35 cellular contexts compared by ENCODE assay signal in genomic region chr20:58173091-58173490, GRCh38. TPM values are rescaled to one million over a fixed set of nuclear protein-coding genes. Genes with fewer than 3 reads are reported as not detected.
"Had no signal": no experiment of that assay in that cellular context is flagged by ENCODE, and none has a peak within 500 bp of the region (broad histone marks: within the 10 kb centered on the region; RNA-seq: fewer than 3 reads in every experiment).

No MANE protein-coding gene starts in this region.

- H3K27me3 Mint-ChIP-seq: activated naive CD8-positive, alpha-beta T cell treated with anti-CD3 and anti-CD28 coated beads, Interleukin-2, amount 10 ng/mL, durations not matched to agents 7 days and 5 days had no signal

- H3K9me3 ChIP-seq: gastrocnemius medialis, mucosa of descending colon, right lobe of liver, upper lobe of right lung had no signal

- H3K27ac ChIP-seq: right lobe of liver had no signal

- H3K27me3 ChIP-seq: gastrocnemius medialis, right lobe of liver, upper lobe of right lung had no signal

- H3K4me3 Mint-ChIP-seq: activated naive CD4-positive, alpha-beta T cell treated with anti-CD3 and anti-CD28 coated beads for 36 hours; activated naive CD8-positive, alpha-beta T cell treated with anti-CD3 and anti-CD28 coated beads, Interleukin-2, amount 10 ng/mL, durations not matched to agents 7 days and 5 days; activated T-helper 1 cell treated with anti-CD3 and anti-CD28 coated beads, Interleukin-12 subunit alpha, Interleukin-12 subunit beta, Interleukin-2, Interleukin-4 antibody, amounts not matched to agents 30 ng/mL and 10 ng/mL and 1 ng/mL, durations not matched to agents 14 hours and 24 hours and 36 hours; effector memory CD8-positive, alpha-beta T cell; natural killer cell treated with Interleukin-12 subunit alpha and Interleukin-12 subunit beta and Interleukin-15 and Interleukin-18, amount 100 ng/mL, for 72 hours; T-helper 2 cell treated with Interferon-gamma antibody and Interleukin-4, amounts not matched to agents 5 μg/mL and 100 μg/mL, for 36 hours had no signal

- H3K9me3 Mint-ChIP-seq: activated naive CD4-positive, alpha-beta T cell treated with anti-CD3 and anti-CD28 coated beads for 36 hours; activated naive CD8-positive, alpha-beta T cell treated with anti-CD3 and anti-CD28 coated beads, Interleukin-2, amount 10 ng/mL, durations not matched to agents 7 days and 5 days; activated T-helper 1 cell treated with anti-CD3 and anti-CD28 coated beads, Interleukin-12 subunit alpha, Interleukin-12 subunit beta, Interleukin-2, Interleukin-4 antibody, amounts not matched to agents 30 ng/mL and 10 ng/mL and 1 ng/mL, durations not matched to agents 14 hours and 24 hours and 36 hours; effector memory CD8-positive, alpha-beta T cell; natural killer cell treated with Interleukin-12 subunit alpha and Interleukin-12 subunit beta and Interleukin-15 and Interleukin-18, amount 100 ng/mL, for 72 hours; T-cell; T-helper 2 cell treated with Interferon-gamma antibody and Interleukin-4, amounts not matched to agents 5 μg/mL and 100 μg/mL, for 36 hours had no signal

- H3K27ac Mint-ChIP-seq: activated naive CD4-positive, alpha-beta T cell treated with anti-CD3 and anti-CD28 coated beads for 36 hours; activated naive CD8-positive, alpha-beta T cell treated with anti-CD3 and anti-CD28 coated beads, Interleukin-2, amount 10 ng/mL, durations not matched to agents 7 days and 5 days; activated T-helper 1 cell treated with anti-CD3 and anti-CD28 coated beads, Interleukin-12 subunit alpha, Interleukin-12 subunit beta, Interleukin-2, Interleukin-4 antibody, amounts not matched to agents 30 ng/mL and 10 ng/mL and 1 ng/mL, durations not matched to agents 14 hours and 24 hours and 36 hours; effector memory CD8-positive, alpha-beta T cell; natural killer cell treated with Interleukin-12 subunit alpha and Interleukin-12 subunit beta and Interleukin-15 and Interleukin-18, amount 100 ng/mL, for 72 hours; T-cell; T-helper 2 cell treated with Interferon-gamma antibody and Interleukin-4, amounts not matched to agents 5 μg/mL and 100 μg/mL, for 36 hours had no signal

- DNase-seq: activated CD4-positive, alpha-beta T cell treated with anti-CD3 and anti-CD28 coated beads for 4 hours; activated CD4-positive, alpha-beta T cell treated with anti-CD3 and anti-CD28 coated beads, Interleukin-2, amount 50 U/mL, for 48 hours; activated CD8-positive, alpha-beta memory T cell treated with anti-CD3 and anti-CD28 coated beads for 24 hours; activated effector memory CD4-positive, alpha-beta T cell treated with anti-CD3 and anti-CD28 coated beads, Interleukin-2, amount 50 U/mL, for 16 hours; activated naive CD4-positive, alpha-beta T cell treated with anti-CD3 and anti-CD28 coated beads for 36 hours; activated naive CD8-positive, alpha-beta T cell treated with anti-CD3 and anti-CD28 coated beads, Interleukin-2, amount 10 ng/mL, durations not matched to agents 7 days and 5 days; activated T-cell treated with anti-CD3 and anti-CD28 coated beads, Interleukin-2, amount 50 U/mL, for 1 hour; amniotic stem cell; caudate nucleus; cortex of kidney; effector memory CD8-positive, alpha-beta T cell; erythroblast; gastrocnemius medialis; glutamatergic neuron; islet precursor cell; left cardiac atrium; left ventricle myocardium superior; mucosa of descending colon; right lobe of liver; stimulated activated CD4-positive, alpha-beta T cell treated with anti-CD3 and anti-CD28 coated beads, Interleukin-2, amount 100 ng/mL, for 48 hours; stimulated activated naive CD8-positive, alpha-beta T cell treated with anti-CD3 and anti-CD28 coated beads, Interleukin-15, Interleukin-2, amounts not matched to agents 100 U/mL and 50 U/mL, for 24 hours; T-cell; upper lobe of right lung had no signal

- H3K4me3 ChIP-seq: gastrocnemius medialis, mucosa of descending colon, right lobe of liver, upper lobe of right lung had no signal

- ATAC-seq: effector memory CD8-positive, alpha-beta T cell; gastrocnemius medialis; left cardiac atrium; left ventricle myocardium superior; mucosa of descending colon; natural killer cell treated with Interleukin-12 subunit alpha and Interleukin-12 subunit beta and Interleukin-15 and Interleukin-18, amount 100 ng/mL, for 72 hours; right lobe of liver; stimulated activated naive CD8-positive, alpha-beta T cell treated with anti-CD3 and anti-CD28 coated beads, Interleukin-15, Interleukin-2, amounts not matched to agents 100 U/mL and 50 U/mL, for 24 hours; T-cell; upper lobe of right lung had no signal

- H3K36me3 ChIP-seq: gastrocnemius medialis, right lobe of liver, upper lobe of right lung had no signal

- H3K36me3 Mint-ChIP-seq: activated naive CD8-positive, alpha-beta T cell treated with anti-CD3 and anti-CD28 coated beads, Interleukin-2, amount 10 ng/mL, durations not matched to agents 7 days and 5 days; natural killer cell treated with Interleukin-12 subunit alpha and Interleukin-12 subunit beta and Interleukin-15 and Interleukin-18, amount 100 ng/mL, for 72 hours; T-cell had no signal

- H3K4me1 ChIP-seq: gastrocnemius medialis, right lobe of liver had no signal

RNA-seq across cellular contexts. Expression of gene ANKRD60, which starts 55.4 kb away (rescaled TPM):
- total RNA-seq: activated naive CD4-positive, alpha-beta T cell treated with anti-CD3 and anti-CD28 coated beads for 36 hours; activated naive CD8-positive, alpha-beta T cell treated with anti-CD3 and anti-CD28 coated beads, Interleukin-2, amount 10 ng/mL, durations not matched to agents 7 days and 5 days; activated T-helper 1 cell treated with anti-CD3 and anti-CD28 coated beads, Interleukin-12 subunit alpha, Interleukin-12 subunit beta, Interleukin-2, Interleukin-4 antibody, amounts not matched to agents 30 ng/mL and 10 ng/mL and 1 ng/mL, durations not matched to agents 14 hours and 24 hours and 36 hours; chondrocyte; gastrocnemius medialis; left cardiac atrium; left ventricle myocardium superior; lung microvascular endothelial cell; mesenteric fat pad; mucosa of descending colon; myocyte; natural killer cell treated with Interleukin-12 subunit alpha and Interleukin-12 subunit beta and Interleukin-15 and Interleukin-18, amount 100 ng/mL, for 72 hours; osteocyte; posterior vena cava; right lobe of liver; skeletal muscle tissue; subcutaneous adipose tissue; upper lobe of right lung had no signal
- polyA plus RNA-seq: thymus had no signal
